In genomic region chr1:44714944-44715571, GRCh38 we compare ENCODE assay signal across 9 cellular contexts. TPM values are rescaled to one million over a fixed set of nuclear protein-coding genes. Genes with fewer than 3 reads are reported as not detected.
DNase-seq lines count a peak whose midpoint lies in the region; TF ChIP-seq lines count a peak whose summit lies in the region.
"Had no signal": no experiment of that assay in that cellular context is flagged by ENCODE, and none has a peak within 500 bp of the region (broad histone marks: within the 10 kb centered on the region; RNA-seq: fewer than 3 reads in every experiment).

No MANE protein-coding gene starts in this region.

- no peaks in the 10 kb centered on the region for H3K27me3 Mint-ChIP-seq in activated T-cell treated with anti-CD3 and anti-CD28 coated beads, Interleukin-2, amount 50 U/mL, for 24 hours
- peaks cover 10% of the 10 kb centered on the region for H3K27me3 Mint-ChIP-seq in nephron progenitor cell (ENCODE audit: low read depth, poor library complexity)

- no peaks in the 10 kb centered on the region for H3K9me3 Mint-ChIP-seq in activated T-cell treated with anti-CD3 and anti-CD28 coated beads, Interleukin-2, amount 50 U/mL, for 24 hours
- peaks cover 5% of the 10 kb centered on the region for H3K9me3 Mint-ChIP-seq in nephron progenitor cell

- H3K4me3 Mint-ChIP-seq in activated T-cell treated with anti-CD3 and anti-CD28 coated beads, Interleukin-2, amount 50 U/mL, for 24 hours: peak overlapping the region; percentile 39
- no peak overlapping the region for H3K4me3 Mint-ChIP-seq in nephron progenitor cell

- H3K4me2 ChIP-seq in KMS-11: peak overlapping the region; percentile 56; the same call in 1 of the 2 replicates
- H3K4me2 ChIP-seq in PC-9: no peak overlapping the region

- H3K4me1 Mint-ChIP-seq in activated T-cell treated with anti-CD3 and anti-CD28 coated beads, Interleukin-2, amount 50 U/mL, for 24 hours (ENCODE audit: low read depth): peaks cover 49% of the 10 kb centered on the region
- peaks cover 30% of the 10 kb centered on the region for H3K4me1 Mint-ChIP-seq in nephron progenitor cell

- POLR2A ChIA-PET in PC-9 (lab: Charles Lee; ENCODE audit: unreplicated experiment): no interaction called here

- peaks cover 58% of the 10 kb centered on the region for H3K4me1 ChIP-seq in KMS-11 (ENCODE audit: low read depth, poor library complexity, severe bottlenecking)
- peaks cover 21% of the 10 kb centered on the region for H3K4me1 ChIP-seq in PC-9 (replicated peaks; ENCODE audit: insufficient read depth)

- H3K27ac ChIP-seq in KMS-11 (peak overlapping the region; percentile 28; the same call in 1 of the 2 replicates), PC-9 (no peak overlapping the region)

- CTCF ChIA-PET in PC-9 (lab: Charles Lee): interaction anchor here (0.5 to 0.7 kb wide), 4 partner anchors 15 to 1170 kb away, joined by 3 to 5 read pairs (median 4); no protein-coding TSS in a partner anchor

- H3K9me3 ChIP-seq in PC-9 (ENCODE audit: insufficient read depth, low read depth): no peaks in the 10 kb centered on the region

- no TSS peak for BruUV-seq in PC-9 (replicated peaks; lab: Mats Ljungman, UMichigan)

- DNase-seq in NCI-H1417 (lab: John Stamatoyannopoulos, UW) (peak; percentile 57 to 81 (median 66)), NCI-H1417 treated with DMSO at 0.1 percent for 48 hours (lab: John Stamatoyannopoulos, UW) (no peak), PC-9 (peak; percentile 64 to 69), fibroblast of gingiva (ENCODE audit: low read depth) (peak; percentile 62), nephron progenitor cell (peak; percentile 69), ureter (ENCODE audit: low spot score) (peak; percentile 81)
- DNase-seq in activated T-cell treated with anti-CD3 and anti-CD28 coated beads, Interleukin-2, amount 50 U/mL, for 24 hours: peak; percentile 73

- intact Hi-C loops in PC-9 (cut with micrococcal nuclease; ENCODE audit: unreplicated experiment): loop anchor here (1.0 to 5.0 kb wide), 3 partner anchors 12 to 297 kb away; partner anchors contain the start of genes ARMH1, HECTD3, TMEM53 and UROD

- TF ChIP-seq CTCF in KMS-11 (conservative IDR thresholded peaks at IDR 0.05; ENCODE audit: low read depth, low read length) (peak; percentile 91), PC-9 (conservative IDR thresholded peaks at IDR 0.05) (peak; percentile 91), nephron progenitor cell (IDR thresholded peaks at IDR 0.05) (peak; percentile 94)

- H3K79me2 ChIP-seq in KMS-11 (ENCODE audit: insufficient read depth, low read depth) (no peaks in the 10 kb centered on the region), PC-9 (ENCODE audit: low read depth) (no peaks in the 10 kb centered on the region)

- H3F3A ChIP-seq in PC-9 (ENCODE audit: insufficient read depth, low read depth): peaks cover 21% of the 10 kb centered on the region

- no peaks in the 10 kb centered on the region for H3K9me2 ChIP-seq in PC-9 (ENCODE audit: insufficient read depth)

- peak overlapping the region; percentile 71 for H3K27ac Mint-ChIP-seq in activated T-cell treated with anti-CD3 and anti-CD28 coated beads, Interleukin-2, amount 50 U/mL, for 24 hours
- no peak overlapping the region for H3K27ac Mint-ChIP-seq in nephron progenitor cell

- H3K36me3 Mint-ChIP-seq in activated T-cell treated with anti-CD3 and anti-CD28 coated beads, Interleukin-2, amount 50 U/mL, for 24 hours (ENCODE audit: low read depth): no peaks in the 10 kb centered on the region
- H3K36me3 Mint-ChIP-seq in nephron progenitor cell (ENCODE audit: low read depth): peaks cover 5% of the 10 kb centered on the region

- H2AFZ ChIP-seq in KMS-11 (ENCODE audit: low read depth) (peak overlapping the region; percentile 66), PC-9 (no peak overlapping the region)

- H3K36me3 ChIP-seq in KMS-11 (ENCODE audit: insufficient read depth) (no peaks in the 10 kb centered on the region), PC-9 (ENCODE audit: low read depth) (no peaks in the 10 kb centered on the region)

- H3K4me3 ChIP-seq in KMS-11 (IDR thresholded peaks at IDR 0.05; ENCODE audit: insufficient read depth, low read depth, low read length): no peak overlapping the region
- no peak overlapping the region for H3K4me3 ChIP-seq in PC-9

- no peaks in the 10 kb centered on the region for H4K20me1 ChIP-seq in KMS-11 (ENCODE audit: insufficient read depth)
- no peaks in the 10 kb centered on the region for H4K20me1 ChIP-seq in PC-9 (ENCODE audit: insufficient read depth)

- peak overlapping the region; percentile 9; the same call in 1 of the 2 replicates for H3K9ac ChIP-seq in KMS-11

- H3K27me3 ChIP-seq in KMS-11 (ENCODE audit: insufficient read depth, low read depth) (peaks cover 3% of the 10 kb centered on the region; the same call in 1 of the 2 replicates), PC-9 (ENCODE audit: insufficient read depth, low read depth) (no peaks in the 10 kb centered on the region)

RNA-seq across cellular contexts. Expression of gene RNU5D-1, which starts 15.9 kb away (rescaled TPM):
- total RNA-seq in PC-9 (2021) (not detected in 2 replicates), ureter (not detected)
- total RNA-seq: mononuclear cell had no signal

RNA-seq across cellular contexts. Expression of gene KIF2C, which starts 24.6 kb away (rescaled TPM):
- total RNA-seq in PC-9 (2021) (103 and 119 TPM in 2 replicates), ureter (3.5 TPM)

RNA-seq across cellular contexts. Expression of gene ARMH1, which starts 40.5 kb away (rescaled TPM):
- total RNA-seq in PC-9 (2021) (16.3 and 16.9 TPM in 2 replicates), ureter (3.0 TPM)

RNA-seq across cellular contexts. Expression of gene TMEM53, which starts 40.8 kb away (rescaled TPM):
- 33.2 and 36.1 TPM in 2 replicates for total RNA-seq in PC-9 (2021)
- 20.5 TPM for total RNA-seq in ureter

Comparison
In these comparisons a context has a peak if more than half of its experiments do, and no peak if none do; other contexts are left out.
1. RNA of gene KIF2C, which starts 24.6 kb away (total RNA-seq): 103 to 119 TPM in PC-9; 3.5 TPM in ureter (single experiment); every median in the first group is over 10 times any median in the second.
2. Peak in every context shown above with its lines, with median percentiles within 50 percentile points of each other: CTCF ChIP-seq.